ENCODE assay signal across 23 cellular contexts in genomic region chr11:94884322-94884721, GRCh38.
DNase-seq lines count a peak whose midpoint lies in the region; ATAC-seq lines count a peak whose summit lies in the region.
"Had no signal": no experiment of that assay in that cellular context is flagged by ENCODE, and none has a peak within 500 bp of the region (broad histone marks: within the 10 kb centered on the region; RNA-seq: fewer than 3 reads in every experiment).

No MANE protein-coding gene starts in this region.

- H3K27ac ChIP-seq in naive thymus-derived CD4-positive, alpha-beta T cell (ENCODE audit: low read depth, low read length) = no peak overlapping the region
- H3K27ac ChIP-seq: 22Rv1, adrenal gland, tibial artery had no signal

- H3K4me1 ChIP-seq in naive thymus-derived CD4-positive, alpha-beta T cell (ENCODE audit: control insufficient read depth in 2 of 2, insufficient read depth in 2 of 2, low read length in 2 of 2) = no peaks in the 10 kb centered on the region
- H3K4me1 ChIP-seq: adrenal gland, tibial artery had no signal

- intact Hi-C loops in naive thymus-derived CD4-positive, alpha-beta T cell (cut with micrococcal nuclease) = no loop called here

- peaks cover 0 to 9% (median 0%) of the 10 kb centered on the region in 3 experiments for H3K9me3 ChIP-seq in naive thymus-derived CD4-positive, alpha-beta T cell (ENCODE audit: control insufficient read depth in 2 of 3, low read length in 3 of 3)
- H3K9me3 ChIP-seq: adrenal gland, tibial artery had no signal

- peaks cover 0 to 13% (median 4%) of the 10 kb centered on the region in 7 donors for H3K4me1 Mint-ChIP-seq in naive thymus-derived CD4-positive, alpha-beta T cell
- H3K4me1 Mint-ChIP-seq in activated T-cell treated with anti-CD3 and anti-CD28 coated beads, Interleukin-2, amount 50 U/mL, for 72 hours (ENCODE audit: low read depth) = peaks cover 6% of the 10 kb centered on the region

- peaks cover 0 to 7% (median 4%) of the 10 kb centered on the region in 5 donors for H3K36me3 Mint-ChIP-seq in naive thymus-derived CD4-positive, alpha-beta T cell
- H3K36me3 Mint-ChIP-seq in activated T-cell treated with anti-CD3 and anti-CD28 coated beads, Interleukin-2, amount 50 U/mL, for 72 hours (ENCODE audit: insufficient read depth in 2 of 2) = no peaks in the 10 kb centered on the region

- peaks cover 0 to 27% (median 15%) of the 10 kb centered on the region in 11 donors for H3K9me3 Mint-ChIP-seq in naive thymus-derived CD4-positive, alpha-beta T cell
- peaks cover 3 to 7% of the 10 kb centered on the region in 2 donors for H3K9me3 Mint-ChIP-seq in activated T-cell treated with anti-CD3 and anti-CD28 coated beads, Interleukin-2, amount 50 U/mL, for 72 hours
- H3K9me3 Mint-ChIP-seq: HFFc6 had no signal

- H3K27ac Mint-ChIP-seq in naive thymus-derived CD4-positive, alpha-beta T cell = peak overlapping the region in 1 of 9 donors; percentile 13
- no peak overlapping the region for H3K27ac Mint-ChIP-seq in activated T-cell treated with anti-CD3 and anti-CD28 coated beads, Interleukin-2, amount 50 U/mL, for 72 hours
- H3K27ac Mint-ChIP-seq: HFFc6 had no signal

- POLR2A ChIA-PET in naive thymus-derived CD4-positive, alpha-beta T cell (lab: Charles Lee) = no interaction called here

- no peaks in the 10 kb centered on the region for H3K36me3 ChIP-seq in naive thymus-derived CD4-positive, alpha-beta T cell (ENCODE audit: control insufficient read depth in 2 of 3, insufficient read depth in 3 of 3, low read length in 3 of 3)
- H3K36me3 ChIP-seq: adrenal gland had no signal

- CTCF ChIA-PET in naive thymus-derived CD4-positive, alpha-beta T cell (lab: Charles Lee) = interaction anchor here (0.9 kb wide), 1 partner anchor 17 kb away, joined by 3 read pairs; no protein-coding TSS in a partner anchor

- peaks cover 0 to 10% (median 0%) of the 10 kb centered on the region in 5 donors for H3K27me3 Mint-ChIP-seq in naive thymus-derived CD4-positive, alpha-beta T cell
- H3K27me3 Mint-ChIP-seq in activated T-cell treated with anti-CD3 and anti-CD28 coated beads, Interleukin-2, amount 50 U/mL, for 72 hours (ENCODE audit: low read depth) = no peaks in the 10 kb centered on the region

- peak; percentile 22 for DNase-seq in DMS53 (lab: John Stamatoyannopoulos, UW)
- DNase-seq in DMS53 treated with DMSO at 0.1 percent for 48 hours (lab: John Stamatoyannopoulos, UW; ENCODE audit: unreplicated experiment) = no peak
- peak; percentile 86 for DNase-seq in KG1 (lab: John Stamatoyannopoulos, UW)
- peak; percentile 53 for DNase-seq in UCSD-AML1 (lab: John Stamatoyannopoulos, UW; ENCODE audit: unreplicated experiment)
- no peak for DNase-seq in naive thymus-derived CD4-positive, alpha-beta T cell
- DNase-seq in NOMO-1 treated with DMSO at 0.1 percent for 48 hours (lab: John Stamatoyannopoulos, UW; ENCODE audit: unreplicated experiment) = no peak
- no peak for DNase-seq in activated T-cell treated with anti-CD3 and anti-CD28 coated beads, Interleukin-2, amount 50 U/mL, for 72 hours
- DNase-seq: activated CD4-positive, alpha-beta T cell treated with anti-CD3 and anti-CD28 coated beads for 48 hours; activated effector memory CD4-positive, alpha-beta T cell treated with anti-CD3 and anti-CD28 coated beads, Interleukin-2, amount 50 U/mL, for 16 hours; adrenal gland; dermis blood vessel endothelial cell; DMS79; IMR-90; midbrain; NCI-H1048; NCI-H748 treated with DMSO at 0.1 percent for 48 hours; OCI-M1; stimulated activated naive CD8-positive, alpha-beta T cell treated with anti-CD3 and anti-CD28 coated beads, Interleukin-15, Interleukin-2, amounts not matched to agents 100 U/mL and 50 U/mL, for 24 hours; tibial artery had no signal

- peaks cover 0 to 4% of the 10 kb centered on the region in 2 donors for H3K27me3 ChIP-seq in naive thymus-derived CD4-positive, alpha-beta T cell (ENCODE audit: control insufficient read depth in 2 of 2, insufficient read depth in 2 of 2, low read length in 2 of 2)
- H3K27me3 ChIP-seq: adrenal gland, tibial artery had no signal

- no peak overlapping the region for H3K4me3 Mint-ChIP-seq in naive thymus-derived CD4-positive, alpha-beta T cell
- H3K4me3 Mint-ChIP-seq in activated T-cell treated with anti-CD3 and anti-CD28 coated beads, Interleukin-2, amount 50 U/mL, for 72 hours = no peak overlapping the region
- H3K4me3 Mint-ChIP-seq: HFFc6 had no signal

- no peak overlapping the region for H3K4me3 ChIP-seq in naive thymus-derived CD4-positive, alpha-beta T cell (ENCODE audit: low read length)
- H3K4me3 ChIP-seq: adrenal gland, skin epidermis, tibial artery had no signal

- ATAC-seq in naive thymus-derived CD4-positive, alpha-beta T cell = peak; percentile 49
- no peak for ATAC-seq in HG03280 (IDR thresholded peaks at IDR 0.05; ENCODE audit: unreplicated experiment)
- ATAC-seq in activated T-cell treated with anti-CD3 and anti-CD28 coated beads, Interleukin-2, amount 50 U/mL, for 72 hours (replicated peaks in 1 of 2) = no peak
- ATAC-seq: stimulated activated naive CD8-positive, alpha-beta T cell treated with anti-CD3 and anti-CD28 coated beads, Interleukin-15, Interleukin-2, amounts not matched to agents 100 U/mL and 50 U/mL, for 24 hours had no signal

Comparison
In these comparisons a context has a peak if more than half of its experiments do, and no peak if none do; other contexts are left out.
1. DNase-seq: peak in DMS53 (single experiment), KG1 (single experiment) and UCSD-AML1 (single experiment); none in DMS53 treated with DMSO at 0.1 percent for 48 hours (single experiment), naive thymus-derived CD4-positive, alpha-beta T cell (0 of 9), NOMO-1 treated with DMSO at 0.1 percent for 48 hours (single experiment) and activated T-cell treated with anti-CD3 and anti-CD28 coated beads, Interleukin-2, amount 50 U/mL, for 72 hours (0 of 2).